In the genomic region with DNA sequence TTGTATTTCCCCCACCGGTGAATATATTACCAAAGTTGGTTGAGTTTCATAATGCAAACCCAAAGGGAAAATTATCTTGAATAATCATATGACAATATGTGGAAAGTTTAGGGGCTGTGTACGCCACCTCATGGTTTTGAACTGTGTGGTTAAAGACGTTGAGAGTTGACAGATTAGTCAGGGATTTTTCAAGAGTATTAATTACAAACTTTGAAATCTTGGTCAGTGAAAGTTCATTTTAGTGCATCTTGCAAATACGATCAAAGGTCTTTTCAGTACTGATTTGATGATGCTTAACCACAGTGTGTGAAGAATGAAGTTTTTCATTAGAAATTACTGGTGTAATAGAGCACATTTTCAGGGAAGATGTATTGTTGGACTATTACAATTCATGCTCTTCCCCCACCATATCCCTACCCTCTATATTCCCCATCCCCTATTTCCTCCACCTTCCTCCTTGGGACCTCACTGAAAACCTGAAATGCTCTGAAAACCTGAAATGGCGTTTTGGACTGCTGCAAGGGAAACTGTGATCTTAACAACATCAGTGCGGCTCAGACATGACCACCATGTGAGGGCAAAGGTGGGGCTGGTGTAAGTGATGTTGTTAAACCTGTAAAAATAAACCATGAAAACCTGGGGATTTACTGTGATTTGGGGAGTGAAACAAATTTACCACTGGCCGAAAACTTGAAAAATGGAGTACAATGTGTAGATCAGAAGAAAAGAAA, we compare ENCODE assay signal across 1 cellular context.
TF ChIP-seq lines count a peak whose summit lies in the region.

No MANE protein-coding gene starts in this region.

TF ChIP-seq in HCT116, 20 proteins besides CTCF, POLR2A, EP300 and RAD21 (continued from another document):
- TF ChIP-seq ATF3 (IDR thresholded peaks at IDR 0.05) (no peak), ZBTB33 (IDR thresholded peaks at IDR 0.05; ENCODE audit: extremely low read depth, insufficient replicate concordance, low read length) (no peak), EZH2 (IDR thresholded peaks at IDR 0.05) (no peak), EZH2phosphoT487 (IDR thresholded peaks at IDR 0.05; ENCODE audit: borderline replicate concordance) (no peak), POLR2AphosphoS5 (IDR thresholded peaks at IDR 0.05; ENCODE audit: low read depth, low read length) (no peak), FOSL1 (IDR thresholded peaks at IDR 0.05; ENCODE audit: low read depth) (no peak), CBX3 (IDR thresholded peaks at IDR 0.05; ENCODE audit: low read depth) (no peak)
- TF ChIP-seq, protein P1, sequence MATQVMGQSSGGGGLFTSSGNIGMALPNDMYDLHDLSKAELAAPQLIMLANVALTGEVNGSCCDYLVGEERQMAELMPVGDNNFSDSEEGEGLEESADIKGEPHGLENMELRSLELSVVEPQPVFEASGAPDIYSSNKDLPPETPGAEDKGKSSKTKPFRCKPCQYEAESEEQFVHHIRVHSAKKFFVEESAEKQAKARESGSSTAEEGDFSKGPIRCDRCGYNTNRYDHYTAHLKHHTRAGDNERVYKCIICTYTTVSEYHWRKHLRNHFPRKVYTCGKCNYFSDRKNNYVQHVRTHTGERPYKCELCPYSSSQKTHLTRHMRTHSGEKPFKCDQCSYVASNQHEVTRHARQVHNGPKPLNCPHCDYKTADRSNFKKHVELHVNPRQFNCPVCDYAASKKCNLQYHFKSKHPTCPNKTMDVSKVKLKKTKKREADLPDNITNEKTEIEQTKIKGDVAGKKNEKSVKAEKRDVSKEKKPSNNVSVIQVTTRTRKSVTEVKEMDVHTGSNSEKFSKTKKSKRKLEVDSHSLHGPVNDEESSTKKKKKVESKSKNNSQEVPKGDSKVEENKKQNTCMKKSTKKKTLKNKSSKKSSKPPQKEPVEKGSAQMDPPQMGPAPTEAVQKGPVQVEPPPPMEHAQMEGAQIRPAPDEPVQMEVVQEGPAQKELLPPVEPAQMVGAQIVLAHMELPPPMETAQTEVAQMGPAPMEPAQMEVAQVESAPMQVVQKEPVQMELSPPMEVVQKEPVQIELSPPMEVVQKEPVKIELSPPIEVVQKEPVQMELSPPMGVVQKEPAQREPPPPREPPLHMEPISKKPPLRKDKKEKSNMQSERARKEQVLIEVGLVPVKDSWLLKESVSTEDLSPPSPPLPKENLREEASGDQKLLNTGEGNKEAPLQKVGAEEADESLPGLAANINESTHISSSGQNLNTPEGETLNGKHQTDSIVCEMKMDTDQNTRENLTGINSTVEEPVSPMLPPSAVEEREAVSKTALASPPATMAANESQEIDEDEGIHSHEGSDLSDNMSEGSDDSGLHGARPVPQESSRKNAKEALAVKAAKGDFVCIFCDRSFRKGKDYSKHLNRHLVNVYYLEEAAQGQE (IDR thresholded peaks at IDR 0.05; ENCODE audit: low read depth): no peak
